In genomic region chr2:120535081-120535480, GRCh38 we compare ENCODE assay signal across 7 cellular contexts.
"Had no signal": no experiment of that assay in that cellular context is flagged by ENCODE, and none has a peak within 500 bp of the region (broad histone marks: within the 10 kb centered on the region; RNA-seq: fewer than 3 reads in every experiment).

No MANE protein-coding gene starts in this region.

- H3K4me3 Mint-ChIP-seq: IgD-negative memory B cell had no signal

- H3K27ac ChIP-seq: HL-60 had no signal

- DNase-seq: IMR-90, KBM-7 had no signal

- H3K36me3 Mint-ChIP-seq: IgD-negative memory B cell had no signal

- H3K4me3 ChIP-seq: K562 had no signal

- H3K27me3 Mint-ChIP-seq: IgD-negative memory B cell had no signal

- FAIRE-seq: HepG2, HTR-8/SVneo, K562 had no signal

- ATAC-seq: K562 had no signal
